ENCODE assay signal across 25 cellular contexts in the genomic region with DNA sequence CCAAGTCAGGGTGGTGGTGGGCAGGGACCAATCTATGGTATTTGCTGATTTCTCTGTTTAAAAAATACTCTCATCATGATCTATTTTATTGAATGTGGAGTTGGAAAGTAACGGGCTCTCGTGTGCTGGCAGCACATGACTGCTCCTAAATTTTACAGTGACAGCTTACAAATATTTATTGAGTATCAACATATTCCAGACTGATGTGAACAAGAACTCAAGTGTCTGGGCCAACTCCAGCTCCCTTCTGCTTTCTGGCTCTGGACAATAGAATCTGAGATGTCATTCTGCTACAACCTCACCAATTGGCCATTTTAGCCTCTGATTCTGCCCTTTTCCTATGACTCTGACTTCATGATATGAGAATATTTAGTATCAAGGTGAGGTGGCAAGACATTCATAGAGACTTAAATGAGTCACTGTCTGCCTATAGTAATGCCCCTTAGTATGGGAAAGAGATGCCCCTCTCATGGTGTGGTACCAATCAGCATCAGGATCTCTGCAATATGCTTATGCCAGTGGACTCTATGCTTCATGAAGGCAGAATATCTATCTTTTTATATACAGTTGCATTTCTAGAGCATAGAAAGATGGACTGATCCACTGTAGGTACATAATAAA.
A peak's percentile ranks its signal among the peaks of the same experiment; 100 is the strongest.
DNase-seq lines count a peak whose midpoint lies in the region; ATAC-seq and TF ChIP-seq lines count a peak whose summit lies in the region.
"Had no signal": no experiment of that assay in that cellular context is flagged by ENCODE, and none has a peak within 500 bp of the region (broad histone marks: within the 10 kb centered on the region; RNA-seq: fewer than 3 reads in every experiment).

No MANE protein-coding gene starts in this region.

- H3K36me3 ChIP-seq in SK-N-SH (replicated peaks in 1 of 2; ENCODE audit: control insufficient read depth in 1 of 2, insufficient read depth in 2 of 2, low read length in 1 of 2), result no peaks in the 10 kb centered on the region
- no peaks in the 10 kb centered on the region for H3K36me3 ChIP-seq in adipocyte (ENCODE audit: control insufficient read depth, insufficient read depth, low read length, severe bottlenecking)
- no peaks in the 10 kb centered on the region for H3K36me3 ChIP-seq in muscle layer of colon (ENCODE audit: insufficient read depth, low read length)
- H3K36me3 ChIP-seq in uterus, result no peaks in the 10 kb centered on the region

- intact Hi-C loops in uterus (cut with DNase I; ENCODE audit: low total_unique reads), result no loop called here

- H2AFZ ChIP-seq in SK-N-SH (ENCODE audit: low read depth), result no peak overlapping the region
- H2AFZ ChIP-seq: GM23338 had no signal

- TF ChIP-seq CTCF in SK-N-SH (IDR thresholded peaks at IDR 0.05), result no peak
- no peak for TF ChIP-seq CTCF in uterus (IDR thresholded peaks at IDR 0.05)
- no peak for TF ChIP-seq CTCF in nephron progenitor cell (IDR thresholded peaks at IDR 0.05)

- peaks cover 4% of the 10 kb centered on the region for H3F3A ChIP-seq in SK-N-SH (replicated peaks; ENCODE audit: insufficient read depth)

- TF ChIP-seq POLR2A in uterus (IDR thresholded peaks at IDR 0.05), result no peak

- peaks cover 12% of the 10 kb centered on the region for H3K27me3 Mint-ChIP-seq in nephron progenitor cell (ENCODE audit: low read depth, poor library complexity)

- no peak overlapping the region for H3K27ac Mint-ChIP-seq in nephron progenitor cell
- H3K27ac Mint-ChIP-seq: CD4-positive, alpha-beta T cell; GM23338; IgD-negative memory B cell had no signal

- H3K4me2 ChIP-seq in SK-N-SH, result no peak overlapping the region
- H3K4me2 ChIP-seq: GM23338 had no signal

- POLR2A ChIA-PET in SK-N-SH (lab: Yijun Ruan, JAX), result no interaction called here

- TF ChIP-seq RAD21 in SK-N-SH (IDR thresholded peaks at IDR 0.05; ENCODE audit: low read length), result no peak

- no peak for DNase-seq in SK-N-SH
- DNase-seq in adipocyte (ENCODE audit: low read depth), result no peak
- no peak for DNase-seq in uterus
- DNase-seq in NCI-H1105 (lab: John Stamatoyannopoulos, UW), result no peak
- no peak for DNase-seq in nephron progenitor cell
- no peak for DNase-seq in caudate nucleus (lab: John Stamatoyannopoulos, UW)
- DNase-seq: 8988T; Caco-2; CD4-positive, alpha-beta T cell; HCEC 1CT; Kasumi-1; MM.1S; NCI-H1092; NCI-H146; NCI-H2081; NCI-H2171 treated with DMSO at 0.1 percent for 48 hours; NCI-H446; NCI-H526 treated with DMSO at 0.1 percent for 48 hours; OCI-M1; Right ventricle myocardium superior had no signal

- H3K27me3 ChIP-seq in SK-N-SH (ENCODE audit: insufficient read depth), result no peaks in the 10 kb centered on the region
- no peaks in the 10 kb centered on the region for H3K27me3 ChIP-seq in adipocyte (replicated peaks; ENCODE audit: control insufficient read depth, insufficient read depth, low read length)
- no peaks in the 10 kb centered on the region for H3K27me3 ChIP-seq in muscle layer of colon (ENCODE audit: control insufficient read depth in 1 of 2, insufficient read depth in 2 of 2, low read length in 2 of 2)
- H3K27me3 ChIP-seq in uterus, result no peaks in the 10 kb centered on the region

- peaks cover 0 to 16% of the 10 kb centered on the region in 2 experiments; a peak in 2 of 4 replicates for H3K4me1 ChIP-seq in SK-N-SH (ENCODE audit: control insufficient read depth in 1 of 2, insufficient read depth in 2 of 2, low read depth in 1 of 2, low read length in 1 of 2)
- peaks cover 25% of the 10 kb centered on the region for H3K4me1 ChIP-seq in adipocyte (ENCODE audit: control insufficient read depth, insufficient read depth, low read length)
- peaks cover 31% of the 10 kb centered on the region for H3K4me1 ChIP-seq in muscle layer of colon (ENCODE audit: insufficient read depth, low read length)
- peaks cover 0 to 4% of the 10 kb centered on the region in 2 donors for H3K4me1 ChIP-seq in uterus
- H3K4me1 ChIP-seq: Caco-2 had no signal

- ATAC-seq in SK-N-SH treated with all-trans-retinoic acid at 6 μM for 48 hours, result peak; percentile 26; the same call in 2 of the 3 replicates
- ATAC-seq: GM23338 had no signal

- H3K9me3 ChIP-seq in SK-N-SH (no peaks in the 10 kb centered on the region), adipocyte (ENCODE audit: control insufficient read depth, low read length) (no peaks in the 10 kb centered on the region), muscle layer of colon (ENCODE audit: low read length) (no peaks in the 10 kb centered on the region), uterus (no peaks in the 10 kb centered on the region)
- H3K9me3 ChIP-seq: Caco-2 had no signal

- no peak overlapping the region for H3K4me3 ChIP-seq in SK-N-SH (ENCODE audit: low read depth in 2 of 2, low read length in 1 of 2)
- H3K4me3 ChIP-seq in adipocyte (ENCODE audit: low read length), result no peak overlapping the region
- no peak overlapping the region for H3K4me3 ChIP-seq in muscle layer of colon (ENCODE audit: low read depth in 1 of 2, low read length in 2 of 2)
- no peak overlapping the region for H3K4me3 ChIP-seq in uterus
- H3K4me3 ChIP-seq: GM23338 had no signal

- WGBS in SK-N-SH (ENCODE audit: low lambda C conversion rate), result 82% methylated on average over 2 of the region's 2 CpGs

- no peak for TF ChIP-seq EP300 in SK-N-SH (IDR thresholded peaks at IDR 0.05; ENCODE audit: borderline replicate concordance in 1 of 2, low read depth in 1 of 2, low read length in 1 of 2)

- H3K36me3 Mint-ChIP-seq in nephron progenitor cell (ENCODE audit: low read depth), result no peaks in the 10 kb centered on the region
- H3K36me3 Mint-ChIP-seq: IgD-negative memory B cell had no signal

- H3K9ac ChIP-seq in SK-N-SH (no peak overlapping the region), adipocyte (ENCODE audit: low read length) (peak overlapping the region; percentile 42), muscle layer of colon (ENCODE audit: low read length) (no peak overlapping the region)

- peaks cover 7% of the 10 kb centered on the region for H3K4me1 Mint-ChIP-seq in nephron progenitor cell
- H3K4me1 Mint-ChIP-seq: IgD-negative memory B cell had no signal

- H3K27ac ChIP-seq in SK-N-SH (ENCODE audit: low read depth in 2 of 2, low read length in 1 of 2), result no peak overlapping the region
- peak overlapping the region; percentile 83 for H3K27ac ChIP-seq in muscle layer of colon (ENCODE audit: low read depth, low read length)
- H3K27ac ChIP-seq in uterus, result peak overlapping the region; percentile 13 to 59
- no peak overlapping the region for H3K27ac ChIP-seq in caudate nucleus (ENCODE audit: low read depth, low read length)
- H3K27ac ChIP-seq: HL-60 had no signal

- no peaks in the 10 kb centered on the region for H4K20me1 ChIP-seq in SK-N-SH (ENCODE audit: insufficient read depth)

- CTCF ChIA-PET in SK-N-SH (lab: Yijun Ruan, JAX), result interaction anchor here (1.0 to 2.8 kb wide), 7 partner anchors 36 to 844 kb away, joined by 3 to 15 read pairs (median 5); a partner anchor contains a TSS

- H3K9me2 ChIP-seq in SK-N-SH, result no peaks in the 10 kb centered on the region

- no peak overlapping the region for H3K4me3 Mint-ChIP-seq in nephron progenitor cell
- H3K4me3 Mint-ChIP-seq: CD4-positive, alpha-beta T cell; GM23338; IgD-negative memory B cell had no signal

- H3K79me2 ChIP-seq in SK-N-SH (ENCODE audit: insufficient read depth), result no peaks in the 10 kb centered on the region

- peaks cover 7% of the 10 kb centered on the region for H3K9me3 Mint-ChIP-seq in nephron progenitor cell
- H3K9me3 Mint-ChIP-seq: CD4-positive, alpha-beta T cell; GM23338 had no signal

TF ChIP-seq in SK-N-SH treated with all-trans-retinoic acid at 6 μM for 48 hours, 23 proteins besides CTCF, POLR2A, EP300 and RAD21 (continues in another document):
- TF ChIP-seq ISL1 (CRISPR knock-in tag; IDR thresholded peaks at IDR 0.05) (no peak), TCF4 (CRISPR knock-in tag; IDR thresholded peaks at IDR 0.05; ENCODE audit: borderline replicate concordance) (no peak), CSDC2 (CRISPR knock-in tag; IDR thresholded peaks at IDR 0.05) (no peak), ZNF8 (CRISPR knock-in tag; IDR thresholded peaks at IDR 0.05) (no peak), TOX (CRISPR knock-in tag; IDR thresholded peaks at IDR 0.05; ENCODE audit: borderline replicate concordance) (no peak), ZC3H10 (CRISPR knock-in tag; IDR thresholded peaks at IDR 0.05) (no peak), SNAI2 (CRISPR knock-in tag; IDR thresholded peaks at IDR 0.05) (no peak)

TF ChIP-seq in SK-N-SH, 30 proteins besides CTCF, POLR2A, EP300 and RAD21 (continues in another document):
- TF ChIP-seq, protein P1, sequence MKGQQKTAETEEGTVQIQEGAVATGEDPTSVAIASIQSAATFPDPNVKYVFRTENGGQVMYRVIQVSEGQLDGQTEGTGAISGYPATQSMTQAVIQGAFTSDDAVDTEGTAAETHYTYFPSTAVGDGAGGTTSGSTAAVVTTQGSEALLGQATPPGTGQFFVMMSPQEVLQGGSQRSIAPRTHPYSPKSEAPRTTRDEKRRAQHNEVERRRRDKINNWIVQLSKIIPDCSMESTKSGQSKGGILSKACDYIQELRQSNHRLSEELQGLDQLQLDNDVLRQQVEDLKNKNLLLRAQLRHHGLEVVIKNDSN (IDR thresholded peaks at IDR 0.05; ENCODE audit: borderline replicate concordance, low read depth), result no peak
- no peak for TF ChIP-seq NRF1 (IDR thresholded peaks at IDR 0.05; ENCODE audit: low read depth, low read length)
- no peak for TF ChIP-seq NFIC (IDR thresholded peaks at IDR 0.05; ENCODE audit: borderline replicate concordance)
- TF ChIP-seq YY1 (IDR thresholded peaks at IDR 0.05; ENCODE audit: low read depth), result no peak
- TF ChIP-seq CHD2 (IDR thresholded peaks at IDR 0.05; ENCODE audit: low read length, partially characterized antibody), result no peak
- no peak for TF ChIP-seq SMC3 (IDR thresholded peaks at IDR 0.05; ENCODE audit: low read depth, low read length)
- no peak for TF ChIP-seq RCOR1 (IDR thresholded peaks at IDR 0.05; ENCODE audit: low read length)
- TF ChIP-seq MEF2A (IDR thresholded peaks at IDR 0.05; ENCODE audit: borderline replicate concordance, low read depth), result no peak
- TF ChIP-seq TAF1 (IDR thresholded peaks at IDR 0.05; ENCODE audit: borderline replicate concordance, low read depth, low read length), result no peak
- no peak for TF ChIP-seq RFX5 (IDR thresholded peaks at IDR 0.05; ENCODE audit: low read length)
- TF ChIP-seq, protein P2, sequence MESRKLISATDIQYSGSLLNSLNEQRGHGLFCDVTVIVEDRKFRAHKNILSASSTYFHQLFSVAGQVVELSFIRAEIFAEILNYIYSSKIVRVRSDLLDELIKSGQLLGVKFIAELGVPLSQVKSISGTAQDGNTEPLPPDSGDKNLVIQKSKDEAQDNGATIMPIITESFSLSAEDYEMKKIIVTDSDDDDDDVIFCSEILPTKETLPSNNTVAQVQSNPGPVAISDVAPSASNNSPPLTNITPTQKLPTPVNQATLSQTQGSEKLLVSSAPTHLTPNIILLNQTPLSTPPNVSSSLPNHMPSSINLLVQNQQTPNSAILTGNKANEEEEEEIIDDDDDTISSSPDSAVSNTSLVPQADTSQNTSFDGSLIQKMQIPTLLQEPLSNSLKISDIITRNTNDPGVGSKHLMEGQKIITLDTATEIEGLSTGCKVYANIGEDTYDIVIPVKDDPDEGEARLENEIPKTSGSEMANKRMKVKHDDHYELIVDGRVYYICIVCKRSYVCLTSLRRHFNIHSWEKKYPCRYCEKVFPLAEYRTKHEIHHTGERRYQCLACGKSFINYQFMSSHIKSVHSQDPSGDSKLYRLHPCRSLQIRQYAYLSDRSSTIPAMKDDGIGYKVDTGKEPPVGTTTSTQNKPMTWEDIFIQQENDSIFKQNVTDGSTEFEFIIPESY (IDR thresholded peaks at IDR 0.05; ENCODE audit: borderline replicate concordance, low read depth), result no peak

Comparison
In these comparisons a context has a peak if more than half of its experiments do, and no peak if none do; other contexts are left out.
1. H3K27ac ChIP-seq: peak in muscle layer of colon (single experiment) and uterus (2 of 2); none in SK-N-SH (0 of 2) and caudate nucleus (single experiment).